In the genomic region with DNA sequence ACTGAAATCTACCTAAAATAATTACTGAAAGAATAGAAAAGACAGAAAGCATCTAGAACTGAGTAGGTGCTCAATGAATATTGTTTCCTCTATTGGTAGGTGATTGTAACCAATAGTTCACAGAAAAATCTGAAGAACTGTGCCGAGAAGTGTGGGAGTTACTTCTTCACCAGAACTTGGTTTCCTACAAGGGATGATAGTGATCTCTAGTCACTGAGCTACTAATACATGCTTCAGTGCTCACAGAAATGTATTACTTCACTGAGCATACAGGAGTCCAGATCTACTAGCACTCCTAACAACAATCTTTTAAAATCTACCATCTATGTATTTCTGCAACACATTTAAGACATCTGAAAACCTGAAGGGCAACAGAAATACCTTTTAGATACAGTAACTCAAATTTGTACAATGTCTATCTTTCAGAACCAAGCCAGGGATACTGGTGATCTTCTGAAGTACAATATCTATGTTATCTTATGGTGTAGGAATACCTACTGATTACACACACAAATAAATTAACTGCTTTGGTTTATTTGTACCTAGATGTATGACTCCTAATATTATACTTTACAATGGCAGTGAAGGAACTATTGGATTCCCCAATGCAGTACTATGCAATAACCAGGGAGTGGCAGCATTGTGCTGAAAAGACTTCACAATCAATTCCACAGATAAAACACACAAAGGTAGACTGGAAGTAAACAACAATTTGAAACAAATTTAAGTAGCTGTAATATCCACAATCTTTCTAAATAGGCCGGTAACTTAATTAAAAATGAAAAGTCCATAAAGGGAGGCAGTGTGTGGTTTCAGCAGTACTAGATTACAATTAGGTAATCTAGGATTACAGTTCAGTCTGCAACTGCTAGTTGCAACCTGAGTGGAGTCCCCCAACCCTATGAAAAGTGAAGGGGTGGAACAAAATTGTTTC, we compare ENCODE assay signal across 8 cellular contexts.
DNase-seq lines count a peak whose midpoint lies in the region; ATAC-seq, FAIRE-seq and TF ChIP-seq lines count a peak whose summit lies in the region.

No MANE protein-coding gene starts in this region.

- H3K27me3 ChIP-seq in liver (ENCODE audit: control insufficient read depth in 4 of 4, insufficient read depth in 4 of 4, low read length in 3 of 4) (no peaks in the 10 kb centered on the region), transverse colon (no peaks in the 10 kb centered on the region)

- in situ Hi-C loops in ACHN (cut with HindIII; ENCODE audit: low pct_ligation_motif_present, low pct_unique_long_range_greater_than_20kb, low sequenced_read_pairs) (no loop called here), transverse colon (cut with MboI; ENCODE audit: low pct_ligation_motif_present in 1 of 4, low pct_unique_long_range_greater_than_20kb in 1 of 4, low sequenced_read_pairs in 3 of 4) (loop anchor here (5.0 to 25.0 kb wide), 6 partner anchors 101 to 294 kb away; no protein-coding TSS in a partner anchor)

- H3K4me3 ChIP-seq in liver (ENCODE audit: low read depth in 1 of 3, low read length in 3 of 3) (no peak overlapping the region), transverse colon (no peak overlapping the region)

- H3K9me3 ChIP-seq in liver (ENCODE audit: control insufficient read depth in 4 of 4, low read length in 3 of 4) = no peaks in the 10 kb centered on the region
- H3K9me3 ChIP-seq in transverse colon = no peaks in the 10 kb centered on the region

- TF ChIP-seq CTCF in RWPE1 (conservative IDR thresholded peaks at IDR 0.05; ENCODE audit: low read depth) (peak; percentile 93), liver (IDR thresholded peaks at IDR 0.05; ENCODE audit: low read depth, low read length, missing input control) (peak; percentile 98), transverse colon (IDR thresholded peaks at IDR 0.05) (peak; percentile 89 to 95 (median 93))

- no peak for TF ChIP-seq POLR2A in transverse colon (IDR thresholded peaks at IDR 0.05)

- TF ChIP-seq EP300 in transverse colon (IDR thresholded peaks at IDR 0.05; ENCODE audit: low read depth) = no peak

- intact Hi-C loops in transverse colon (cut with DNase I; ENCODE audit: low total_unique reads) = loop anchor here (1.0 to 10.0 kb wide), 2 partner anchors 114 to 165 kb away; no protein-coding TSS in a partner anchor

- H3K36me3 ChIP-seq in liver (ENCODE audit: control insufficient read depth in 4 of 4, insufficient read depth in 3 of 4, low read depth in 1 of 4, low read length in 3 of 4) = peaks cover 0 to under 1% (median 0%) of the 10 kb centered on the region in 4 donors
- no peaks in the 10 kb centered on the region for H3K36me3 ChIP-seq in transverse colon

- CTCF ChIA-PET in RWPE1 (lab: Yijun Ruan, JAX) = interaction anchor here (0.5 to 3.1 kb wide), 6 partner anchors 98 to 289 kb away, joined by 3 to 11 read pairs (median 4); no protein-coding TSS in a partner anchor

- H3K27ac ChIP-seq in RWPE1 (no peak overlapping the region), liver (ENCODE audit: low read depth in 1 of 2, low read length in 2 of 2) (no peak overlapping the region), transverse colon (no peak overlapping the region)

- DNase-seq in ACHN (peak; percentile 65), Kasumi-1 (lab: John Stamatoyannopoulos, UW) (peak; percentile 45 to 66), RWPE1 (ENCODE audit: low spot score) (peak; percentile 41), cerebellum (ENCODE audit: low spot score) (peak; percentile 61), transverse colon (no peak)

- peak; percentile 94 for FAIRE-seq in G401.6 (lab: Jason Lieb, UNC)

- no peak overlapping the region for H3K9ac ChIP-seq in liver (ENCODE audit: low read depth in 1 of 2, low read length in 2 of 2)

- POLR2A ChIA-PET in RWPE1 (lab: Yijun Ruan, JAX; ENCODE audit: low non-redundant PET) = no interaction called here

- 36% methylated on average over 2 of the region's 2 CpGs for WGBS in liver
- 17 to 30% methylated on average over 2 of the region's 2 CpGs for WGBS in transverse colon (ENCODE audit: low coverage in 1 of 2), 2 donors

- no peak for ATAC-seq in GM21529 (IDR thresholded peaks at IDR 0.05; ENCODE audit: unreplicated experiment)

- peaks cover 2 to 9% (median 5%) of the 10 kb centered on the region in 4 donors for H3K4me1 ChIP-seq in liver (ENCODE audit: control insufficient read depth in 4 of 4, insufficient read depth in 4 of 4, low read length in 3 of 4)
- H3K4me1 ChIP-seq in transverse colon = peaks cover 0 to 15% (median 3%) of the 10 kb centered on the region in 4 donors

- TF ChIP-seq RAD21 in liver (IDR thresholded peaks at IDR 0.05) = peak; percentile 98 to 99

TF ChIP-seq in liver, 16 proteins besides CTCF, POLR2A, EP300 and RAD21:
- TF ChIP-seq EGR1 (IDR thresholded peaks at IDR 0.05; ENCODE audit: low read depth in 2 of 2) (no peak), FOXA2 (IDR thresholded peaks at IDR 0.05) (peak; percentile 32), RXRA (IDR thresholded peaks at IDR 0.05) (peak in 1 of 2 donors; percentile 7), YY1 (IDR thresholded peaks at IDR 0.05) (peak; percentile 20)
TF ChIP-seq in liver: peak in this region for 3.
